ENCODE assay signal across 22 cellular contexts in the genomic region with DNA sequence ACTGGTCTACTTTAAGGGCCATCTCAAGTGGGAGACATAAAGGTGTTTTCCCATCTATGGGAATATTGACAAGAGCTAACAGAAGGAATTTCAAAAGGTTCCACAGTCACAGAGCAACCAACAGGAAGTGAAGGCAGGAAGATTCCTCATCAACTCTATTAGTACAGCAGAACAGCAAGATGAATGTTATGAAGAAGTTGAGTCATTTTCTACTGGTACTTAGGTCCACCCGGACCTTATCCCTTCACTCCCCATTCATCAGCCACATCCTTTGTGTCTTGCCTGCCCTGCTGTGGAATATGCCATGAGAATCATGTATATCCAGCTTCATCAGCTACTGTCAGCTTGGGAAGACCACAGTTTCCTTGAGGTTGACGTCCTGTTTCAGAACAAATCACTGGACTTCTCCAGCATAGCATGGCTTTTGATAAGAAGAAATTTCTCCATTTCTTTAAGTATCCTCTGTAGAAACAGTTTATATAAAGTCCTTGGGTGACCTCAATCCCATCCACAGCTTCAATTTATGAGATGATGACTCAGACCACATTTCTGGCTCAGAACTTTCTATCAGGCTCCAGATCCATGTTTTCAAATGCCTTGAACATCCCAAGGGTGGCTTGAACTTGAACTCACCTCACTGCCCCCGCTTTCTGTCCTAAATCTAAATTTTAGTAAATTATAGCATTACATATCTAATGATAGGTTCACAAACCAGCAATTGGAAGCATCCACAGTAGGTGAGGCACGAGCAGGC.
"Had no signal": no experiment of that assay in that cellular context is flagged by ENCODE, and none has a peak within 500 bp of the region (broad histone marks: within the 10 kb centered on the region; RNA-seq: fewer than 3 reads in every experiment).

No MANE protein-coding gene starts in this region.

- H3K27ac ChIP-seq: gastroesophageal sphincter, heart left ventricle, ovary, right lobe of liver, upper lobe of right lung had no signal

- H3K4me3 ChIP-seq: gastroesophageal sphincter, heart left ventricle, ovary, right lobe of liver, upper lobe of right lung had no signal

- DNase-seq: activated B cell treated with CpG ODN at 0.5 μM for 24 hours; activated CD4-positive, alpha-beta memory T cell treated with anti-CD3 and anti-CD28 coated beads, Interleukin-2, amount 10 ng/mL, durations not matched to agents 7 days and 5 days; activated CD4-positive, alpha-beta T cell treated with anti-CD3 and anti-CD28 coated beads for 4 hours; activated CD8-positive, alpha-beta memory T cell treated with anti-CD3 and anti-CD28 coated beads, Interleukin-2, amount 10 ng/mL, durations not matched to agents 7 days and 5 days; activated naive CD4-positive, alpha-beta T cell; activated naive CD8-positive, alpha-beta T cell treated with anti-CD3 and anti-CD28 coated beads, Interleukin-2, amount 10 ng/mL, durations not matched to agents 7 days and 5 days; amygdala; cerebellar nuclear complex; cortex of kidney; effector CD4-positive, alpha-beta T cell; heart left ventricle; kidney glomerular epithelial cell; mesendoderm; naive thymus-derived CD8-positive, alpha-beta T cell; ovary; right lobe of liver; stimulated activated CD4-positive, alpha-beta T cell treated with anti-CD3 and anti-CD28 coated beads, Interleukin-4, amount 100 ng/mL, for 24 hours; T-helper 9 cell; upper lobe of right lung had no signal

- H3K36me3 Mint-ChIP-seq: activated CD8-positive, alpha-beta memory T cell treated with anti-CD3 and anti-CD28 coated beads, Interleukin-2, amount 10 ng/mL, durations not matched to agents 7 days and 5 days; activated naive CD8-positive, alpha-beta T cell treated with anti-CD3 and anti-CD28 coated beads, Interleukin-2, amount 10 ng/mL, durations not matched to agents 7 days and 5 days; naive thymus-derived CD8-positive, alpha-beta T cell; stimulated activated effector memory CD8-positive, alpha-beta T cell treated with anti-CD3 and anti-CD28 coated beads, Interleukin-12 subunit alpha, Interleukin-12 subunit beta, amount 100 ng/mL, for 72 hours had no signal

- H3K9me3 Mint-ChIP-seq: activated B cell treated with CpG ODN at 0.5 μM for 24 hours; activated CD4-positive, alpha-beta memory T cell treated with anti-CD3 and anti-CD28 coated beads, Interleukin-2, amount 10 ng/mL, durations not matched to agents 7 days and 5 days; activated naive CD8-positive, alpha-beta T cell treated with anti-CD3 and anti-CD28 coated beads, Interleukin-2, amount 10 ng/mL, durations not matched to agents 7 days and 5 days; naive thymus-derived CD8-positive, alpha-beta T cell; stimulated activated effector memory CD8-positive, alpha-beta T cell treated with anti-CD3 and anti-CD28 coated beads, Interleukin-12 subunit alpha, Interleukin-12 subunit beta, amount 100 ng/mL, for 72 hours had no signal

- H3K27me3 Mint-ChIP-seq: brain had no signal

- H3K4me1 Mint-ChIP-seq: activated B cell treated with CpG ODN at 0.5 μM for 24 hours; activated CD4-positive, alpha-beta memory T cell treated with anti-CD3 and anti-CD28 coated beads, Interleukin-2, amount 10 ng/mL, durations not matched to agents 7 days and 5 days; activated CD8-positive, alpha-beta memory T cell treated with anti-CD3 and anti-CD28 coated beads, Interleukin-2, amount 10 ng/mL, durations not matched to agents 7 days and 5 days; activated naive CD8-positive, alpha-beta T cell treated with anti-CD3 and anti-CD28 coated beads, Interleukin-2, amount 10 ng/mL, durations not matched to agents 7 days and 5 days; stimulated activated effector memory CD8-positive, alpha-beta T cell treated with anti-CD3 and anti-CD28 coated beads, Interleukin-12 subunit alpha, Interleukin-12 subunit beta, amount 100 ng/mL, for 72 hours had no signal

- H3K4me3 Mint-ChIP-seq: activated B cell treated with CpG ODN at 0.5 μM for 24 hours; activated CD4-positive, alpha-beta memory T cell treated with anti-CD3 and anti-CD28 coated beads, Interleukin-2, amount 10 ng/mL, durations not matched to agents 7 days and 5 days; activated CD8-positive, alpha-beta memory T cell treated with anti-CD3 and anti-CD28 coated beads, Interleukin-2, amount 10 ng/mL, durations not matched to agents 7 days and 5 days; activated naive CD8-positive, alpha-beta T cell treated with anti-CD3 and anti-CD28 coated beads, Interleukin-2, amount 10 ng/mL, durations not matched to agents 7 days and 5 days; brain; naive thymus-derived CD8-positive, alpha-beta T cell; stimulated activated effector memory CD8-positive, alpha-beta T cell treated with anti-CD3 and anti-CD28 coated beads, Interleukin-12 subunit alpha, Interleukin-12 subunit beta, amount 100 ng/mL, for 72 hours had no signal

- H3K36me3 ChIP-seq: gastroesophageal sphincter, ovary, right lobe of liver, upper lobe of right lung had no signal

- H3K9me3 ChIP-seq: gastroesophageal sphincter, heart left ventricle, ovary, right lobe of liver, upper lobe of right lung had no signal

- ATAC-seq: activated CD8-positive, alpha-beta memory T cell treated with anti-CD3 and anti-CD28 coated beads, Interleukin-2, amount 10 ng/mL, durations not matched to agents 7 days and 5 days; gastroesophageal sphincter; naive thymus-derived CD8-positive, alpha-beta T cell; right lobe of liver; stimulated activated effector memory CD8-positive, alpha-beta T cell treated with anti-CD3 and anti-CD28 coated beads, Interleukin-12 subunit alpha, Interleukin-12 subunit beta, amount 100 ng/mL, for 72 hours; upper lobe of right lung had no signal

- H3K27ac Mint-ChIP-seq: activated B cell treated with CpG ODN at 0.5 μM for 24 hours; activated CD4-positive, alpha-beta memory T cell treated with anti-CD3 and anti-CD28 coated beads, Interleukin-2, amount 10 ng/mL, durations not matched to agents 7 days and 5 days; activated CD8-positive, alpha-beta memory T cell treated with anti-CD3 and anti-CD28 coated beads, Interleukin-2, amount 10 ng/mL, durations not matched to agents 7 days and 5 days; activated naive CD8-positive, alpha-beta T cell treated with anti-CD3 and anti-CD28 coated beads, Interleukin-2, amount 10 ng/mL, durations not matched to agents 7 days and 5 days; naive thymus-derived CD8-positive, alpha-beta T cell; stimulated activated effector memory CD8-positive, alpha-beta T cell treated with anti-CD3 and anti-CD28 coated beads, Interleukin-12 subunit alpha, Interleukin-12 subunit beta, amount 100 ng/mL, for 72 hours had no signal

- H3K4me1 ChIP-seq: upper lobe of right lung had no signal
